Comparison of ENCODE assay signal across 2 cellular contexts in the genomic region with DNA sequence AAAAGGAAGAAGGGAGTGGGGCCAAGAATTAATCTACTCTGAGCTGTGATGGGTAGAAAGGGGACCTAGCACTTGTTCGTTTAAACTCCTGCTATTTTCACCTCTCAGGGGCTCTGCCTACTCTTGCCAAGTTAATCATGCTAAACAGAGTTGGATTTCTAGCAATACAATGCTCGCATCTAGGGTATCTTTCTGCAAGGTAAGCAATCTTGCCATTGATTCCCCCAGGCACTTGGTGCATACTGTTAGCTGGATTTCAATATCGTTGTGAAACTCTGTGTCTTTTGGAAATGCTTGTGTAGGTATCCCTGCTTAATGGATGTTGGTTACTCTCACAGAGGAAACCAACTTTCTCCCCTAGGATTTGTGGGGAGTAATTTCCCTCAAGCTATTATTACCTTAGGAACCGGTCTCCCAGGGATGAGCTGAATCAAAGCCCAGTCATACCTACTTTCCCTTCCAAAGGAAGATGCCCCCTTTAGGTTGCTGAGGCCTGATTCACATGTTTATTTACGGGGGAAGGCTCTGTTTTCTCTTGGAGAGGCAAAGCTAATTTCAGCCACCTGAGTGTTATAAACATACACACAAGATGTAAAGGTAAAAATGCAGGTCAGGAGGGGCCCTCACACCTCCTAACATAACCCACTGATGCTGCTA.
TF ChIP-seq lines count a peak whose summit lies in the region.

No MANE protein-coding gene starts in this region.

TF ChIP-seq in HepG2, 621 proteins besides CTCF, POLR2A, EP300 and RAD21 (continued from another document and continues in another):
- TF ChIP-seq PRDM15 (CRISPR knock-in tag; IDR thresholded peaks at IDR 0.05) (no peak), SNAPC4 (CRISPR knock-in tag; IDR thresholded peaks at IDR 0.05) (no peak), ZSCAN22 (CRISPR knock-in tag; IDR thresholded peaks at IDR 0.05) (no peak)
- TF ChIP-seq, protein P1, sequence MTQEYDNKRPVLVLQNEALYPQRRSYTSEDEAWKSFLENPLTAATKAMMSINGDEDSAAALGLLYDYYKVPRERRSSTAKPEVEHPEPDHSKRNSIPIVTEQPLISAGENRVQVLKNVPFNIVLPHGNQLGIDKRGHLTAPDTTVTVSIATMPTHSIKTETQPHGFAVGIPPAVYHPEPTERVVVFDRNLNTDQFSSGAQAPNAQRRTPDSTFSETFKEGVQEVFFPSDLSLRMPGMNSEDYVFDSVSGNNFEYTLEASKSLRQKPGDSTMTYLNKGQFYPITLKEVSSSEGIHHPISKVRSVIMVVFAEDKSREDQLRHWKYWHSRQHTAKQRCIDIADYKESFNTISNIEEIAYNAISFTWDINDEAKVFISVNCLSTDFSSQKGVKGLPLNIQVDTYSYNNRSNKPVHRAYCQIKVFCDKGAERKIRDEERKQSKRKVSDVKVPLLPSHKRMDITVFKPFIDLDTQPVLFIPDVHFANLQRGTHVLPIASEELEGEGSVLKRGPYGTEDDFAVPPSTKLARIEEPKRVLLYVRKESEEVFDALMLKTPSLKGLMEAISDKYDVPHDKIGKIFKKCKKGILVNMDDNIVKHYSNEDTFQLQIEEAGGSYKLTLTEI (CRISPR knock-in tag; conservative IDR thresholded peaks at IDR 0.05), result no peak
- TF ChIP-seq, protein P2, sequence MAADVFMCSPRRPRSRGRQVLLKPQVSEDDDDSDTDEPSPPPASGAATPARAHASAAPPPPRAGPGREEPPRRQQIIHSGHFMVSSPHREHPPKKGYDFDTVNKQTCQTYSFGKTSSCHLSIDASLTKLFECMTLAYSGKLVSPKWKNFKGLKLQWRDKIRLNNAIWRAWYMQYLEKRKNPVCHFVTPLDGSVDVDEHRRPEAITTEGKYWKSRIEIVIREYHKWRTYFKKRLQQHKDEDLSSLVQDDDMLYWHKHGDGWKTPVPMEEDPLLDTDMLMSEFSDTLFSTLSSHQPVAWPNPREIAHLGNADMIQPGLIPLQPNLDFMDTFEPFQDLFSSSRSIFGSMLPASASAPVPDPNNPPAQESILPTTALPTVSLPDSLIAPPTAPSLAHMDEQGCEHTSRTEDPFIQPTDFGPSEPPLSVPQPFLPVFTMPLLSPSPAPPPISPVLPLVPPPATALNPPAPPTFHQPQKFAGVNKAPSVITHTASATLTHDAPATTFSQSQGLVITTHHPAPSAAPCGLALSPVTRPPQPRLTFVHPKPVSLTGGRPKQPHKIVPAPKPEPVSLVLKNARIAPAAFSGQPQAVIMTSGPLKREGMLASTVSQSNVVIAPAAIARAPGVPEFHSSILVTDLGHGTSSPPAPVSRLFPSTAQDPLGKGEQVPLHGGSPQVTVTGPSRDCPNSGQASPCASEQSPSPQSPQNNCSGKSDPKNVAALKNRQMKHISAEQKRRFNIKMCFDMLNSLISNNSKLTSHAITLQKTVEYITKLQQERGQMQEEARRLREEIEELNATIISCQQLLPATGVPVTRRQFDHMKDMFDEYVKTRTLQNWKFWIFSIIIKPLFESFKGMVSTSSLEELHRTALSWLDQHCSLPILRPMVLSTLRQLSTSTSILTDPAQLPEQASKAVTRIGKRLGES (CRISPR knock-in tag; IDR thresholded peaks at IDR 0.05; ENCODE audit: borderline replicate concordance), result no peak

TF ChIP-seq in K562, 482 proteins besides CTCF, POLR2A, EP300 and RAD21 (continued from another document):
- TF ChIP-seq, protein P3, sequence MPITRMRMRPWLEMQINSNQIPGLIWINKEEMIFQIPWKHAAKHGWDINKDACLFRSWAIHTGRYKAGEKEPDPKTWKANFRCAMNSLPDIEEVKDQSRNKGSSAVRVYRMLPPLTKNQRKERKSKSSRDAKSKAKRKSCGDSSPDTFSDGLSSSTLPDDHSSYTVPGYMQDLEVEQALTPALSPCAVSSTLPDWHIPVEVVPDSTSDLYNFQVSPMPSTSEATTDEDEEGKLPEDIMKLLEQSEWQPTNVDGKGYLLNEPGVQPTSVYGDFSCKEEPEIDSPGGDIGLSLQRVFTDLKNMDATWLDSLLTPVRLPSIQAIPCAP (CRISPR knock-in tag; IDR thresholded peaks at IDR 0.05; ENCODE audit: borderline replicate concordance), result no peak
